Comparison of ENCODE assay signal across 8 cellular contexts in the genomic region with DNA sequence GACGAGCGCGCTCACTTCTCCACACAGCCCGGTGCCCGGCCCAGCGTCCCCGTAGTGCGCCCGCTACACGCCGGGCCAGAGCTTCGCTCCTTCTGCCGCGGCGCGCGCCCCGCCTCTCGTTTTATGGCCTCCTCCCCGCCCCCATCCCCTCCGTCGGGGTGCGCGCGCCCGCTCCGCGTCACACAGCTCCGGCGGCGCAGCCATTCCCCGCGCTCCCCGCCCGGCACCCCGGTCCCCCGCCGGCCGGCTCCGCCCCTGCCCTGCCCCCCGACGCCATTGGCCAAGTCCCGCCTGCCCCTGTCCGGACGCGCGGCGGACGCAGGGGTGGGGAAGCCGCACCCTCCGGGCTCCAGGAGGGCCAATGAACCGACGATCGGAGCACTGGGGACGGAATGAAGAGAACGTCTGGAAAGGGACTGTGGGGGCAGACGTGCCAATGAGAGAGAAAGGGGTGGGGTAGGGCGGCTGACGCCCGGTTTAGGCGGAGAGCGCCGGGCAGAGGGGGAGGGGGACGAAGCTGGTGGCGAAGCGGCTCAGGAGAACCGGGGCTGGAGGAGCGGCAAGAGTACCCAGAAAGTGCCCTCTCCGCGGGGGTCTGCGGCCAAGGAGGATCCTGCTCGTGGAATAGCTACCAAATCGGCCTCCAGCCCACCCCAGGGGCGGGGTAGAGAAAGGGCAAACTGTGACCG. TPM values are rescaled to one million over a fixed set of nuclear protein-coding genes. Genes with fewer than 3 reads are reported as not detected.
DNase-seq lines count a peak whose midpoint lies in the region; ATAC-seq and TF ChIP-seq lines count a peak whose summit lies in the region.

A gene with protein sequence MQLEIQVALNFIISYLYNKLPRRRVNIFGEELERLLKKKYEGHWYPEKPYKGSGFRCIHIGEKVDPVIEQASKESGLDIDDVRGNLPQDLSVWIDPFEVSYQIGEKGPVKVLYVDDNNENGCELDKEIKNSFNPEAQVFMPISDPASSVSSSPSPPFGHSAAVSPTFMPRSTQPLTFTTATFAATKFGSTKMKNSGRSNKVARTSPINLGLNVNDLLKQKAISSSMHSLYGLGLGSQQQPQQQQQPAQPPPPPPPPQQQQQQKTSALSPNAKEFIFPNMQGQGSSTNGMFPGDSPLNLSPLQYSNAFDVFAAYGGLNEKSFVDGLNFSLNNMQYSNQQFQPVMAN (minus strand): TSS at position 94 of the 689 bp plus-strand sequence. CDS start 2,337 bp downstream, outside the sequence.

- DNase-seq in BJ (ENCODE audit: low read depth) = peak; percentile 80
- peak; percentile 77 for DNase-seq in GM19240 (ENCODE audit: insufficient read length, low spot score)
- DNase-seq in NCI-H524 treated with DMSO at 0.1 percent for 48 hours (lab: John Stamatoyannopoulos, UW) = peak; percentile 91
- DNase-seq in activated CD4-positive, alpha-beta T cell treated with anti-CD3 and anti-CD28 coated beads for 4 hours = peak; percentile 95
- DNase-seq in choroid plexus epithelial cell (ENCODE audit: low read depth) = peak; percentile 97
- peak; percentile 98 to 99 for DNase-seq in left colon
- peak; percentile 96 to 97 for DNase-seq in stimulated activated CD4-positive, alpha-beta T cell treated with anti-CD3 and anti-CD28 coated beads, Interleukin-1b, Interleukin-23, amount 100 ng/mL, for 4 hours (ENCODE audit: low read depth in 2 of 2)

- CTCF ChIA-PET in BJ (lab: Yijun Ruan, JAX) = interaction anchor here (0.7 to 2.9 kb wide), 8 partner anchors 11 to 287 kb away, joined by 3 to 15 read pairs (median 4); partner anchors contain the start of gene NME1

- H3K36me3 ChIP-seq in BJ (ENCODE audit: control insufficient read depth, insufficient read depth, low read length) = peaks cover 7% of the 10 kb centered on the region

- H3K4me3 ChIP-seq in BJ (ENCODE audit: low read depth, low read length) = peak within 1 kb of the TSS; percentile 95
- peak within 1 kb of the TSS; percentile 90 for H3K4me3 ChIP-seq in choroid plexus epithelial cell (ENCODE audit: low read depth, low read length)

- POLR2A ChIA-PET in BJ (lab: Charles Lee) = interaction anchor here (0.6 to 1.5 kb wide), 10 partner anchors 14 to 1200 kb away, joined by 3 to 13 read pairs (median 4); no protein-coding TSS in a partner anchor

- intact Hi-C loops in left colon (cut with DNase I, micrococcal nuclease) = no loop called here

- no peak for TF ChIP-seq CTCF in BJ (IDR thresholded peaks at IDR 0.05; ENCODE audit: insufficient read depth, low read depth, low read length)
- no peak for TF ChIP-seq CTCF in choroid plexus epithelial cell (conservative IDR thresholded peaks at IDR 0.05; ENCODE audit: low read depth, low read length)

- ATAC-seq in HG03457 (IDR thresholded peaks at IDR 0.05; ENCODE audit: unreplicated experiment) = peak; percentile 53
- ATAC-seq in left colon = peak; percentile 66

- no peaks in the 10 kb centered on the region for H3K27me3 ChIP-seq in BJ (ENCODE audit: control insufficient read depth, insufficient read depth, low read length)

RNA-seq across cellular contexts. Expression of the gene that starts here (rescaled TPM):
- 16.1 and 16.8 TPM in 2 replicates for polyA plus RNA-seq in BJ (2011; rRNA removed)
- 26.9 and 37.6 TPM in 2 replicates for polyA minus RNA-seq in BJ (2011; rRNA and poly(A)+ RNA removed)
- total RNA-seq in left colon = 100 to 1,000 TPM; 138 to 175 TPM

Comparison
In these comparisons a context has a peak if more than half of its experiments do, and no peak if none do; other contexts are left out.
1. Peak in every context shown above with its lines: DNase-seq, ATAC-seq and H3K4me3 ChIP-seq.